ENCODE assay signal across 8 cellular contexts in the genomic region with DNA sequence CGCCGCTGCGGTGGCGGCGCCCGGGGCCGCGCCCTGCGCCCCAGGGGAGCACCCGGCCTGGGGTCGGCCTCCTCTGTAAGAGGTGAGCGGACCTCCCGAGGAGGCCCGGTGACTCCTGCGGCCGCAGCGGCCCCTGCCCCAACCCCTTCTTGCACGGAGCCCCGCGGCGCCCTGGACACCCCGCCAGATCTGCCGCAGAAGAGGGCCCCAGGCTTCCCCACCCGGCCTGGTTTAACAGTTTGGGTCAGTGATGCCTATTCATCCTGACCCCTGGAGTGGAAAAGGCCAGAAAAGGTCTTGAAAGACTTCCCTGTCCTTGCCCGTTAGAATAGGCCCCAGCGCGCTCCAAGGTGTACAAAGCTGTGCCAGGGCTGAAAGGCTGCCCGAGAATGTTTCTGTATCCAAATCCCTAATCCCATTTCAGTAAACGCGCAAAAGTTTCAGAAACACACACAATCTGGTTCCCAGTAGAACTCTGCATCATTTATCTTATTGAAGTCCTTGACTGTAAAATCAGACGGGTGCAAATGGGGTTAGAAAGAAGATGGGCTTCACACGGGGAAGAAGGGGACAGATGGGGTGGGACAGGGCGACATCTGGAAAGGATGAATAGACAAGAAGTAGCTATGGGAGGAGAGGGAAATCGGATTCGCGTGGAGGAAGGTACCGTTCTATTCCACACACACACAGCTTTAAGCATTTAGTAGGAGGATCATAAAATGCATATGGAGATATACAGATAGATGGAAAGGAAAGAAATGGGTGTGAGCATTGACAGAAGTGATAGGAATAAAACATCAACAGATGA. TPM values are rescaled to one million over a fixed set of nuclear protein-coding genes. Genes with fewer than 3 reads are reported as not detected.
DNase-seq lines count a peak whose midpoint lies in the region; ATAC-seq and TF ChIP-seq lines count a peak whose summit lies in the region.

No MANE protein-coding gene starts in this region.

- H3K9ac ChIP-seq in PC-3 (ENCODE audit: low read length), result peak overlapping the region; percentile 87

- peak overlapping the region; percentile 65 for H3K27ac ChIP-seq in PC-3 (ENCODE audit: low read length)
- H3K27ac ChIP-seq in cingulate gyrus (ENCODE audit: low read depth, low read length), result peak overlapping the region; percentile 96
- peak overlapping the region; percentile 92 for H3K27ac ChIP-seq in mesodermal cell (ENCODE audit: low read depth, low read length, severe bottlenecking)
- peak overlapping the region; percentile 99 to 100 (median 99) for H3K27ac ChIP-seq in upper lobe of left lung

- H3K4me1 ChIP-seq in PC-3 (ENCODE audit: insufficient read depth, low read length) (peaks cover 18% of the 10 kb centered on the region), mesodermal cell (ENCODE audit: control insufficient read depth, insufficient read depth, low read length, poor library complexity, severe bottlenecking) (peaks cover 18% of the 10 kb centered on the region), upper lobe of left lung (peaks cover 22 to 31% (median 26%) of the 10 kb centered on the region in 4 donors)

- no peaks in the 10 kb centered on the region for H3F3A ChIP-seq in PC-3 (ENCODE audit: low read length, unreplicated experiment)

- ATAC-seq in PC-3 (no peak), upper lobe of left lung (ENCODE audit: low FRiP score in 2 of 2) (no peak)

- H3K36me3 ChIP-seq in PC-3 (ENCODE audit: low read depth, low read length), result no peaks in the 10 kb centered on the region
- no peaks in the 10 kb centered on the region for H3K36me3 ChIP-seq in mesodermal cell (ENCODE audit: control insufficient read depth, insufficient read depth, low read length)
- H3K36me3 ChIP-seq in upper lobe of left lung, result no peaks in the 10 kb centered on the region

- TSS peak; percentile 86 for BruUV-seq in PC-3 (replicated peaks; lab: Mats Ljungman, UMichigan)

- no peaks in the 10 kb centered on the region for H3K79me2 ChIP-seq in PC-3 (ENCODE audit: low read length)

- peak overlapping the region; percentile 90 for H2AFZ ChIP-seq in PC-3 (ENCODE audit: low read length)

- peak overlapping the region; percentile 86 for H3K4me2 ChIP-seq in PC-3 (ENCODE audit: low read length)

- intact Hi-C loops in PC-3 (cut with micrococcal nuclease), result loop anchor here (1.0 to 5.0 kb wide), 6 partner anchors 99 to 450 kb away; a partner anchor contains a TSS

- POLR2A ChIA-PET in PC-3 (lab: Charles Lee; ENCODE audit: unreplicated experiment), result interaction anchor here (1.0 kb wide), 1 partner anchor 100 kb away, joined by 9 read pairs; no protein-coding TSS in a partner anchor

- H4K20me1 ChIP-seq in PC-3 (ENCODE audit: low read length), result no peaks in the 10 kb centered on the region

- WGBS in mesodermal cell (ENCODE audit: insufficient coverage in 2 of 2), 2 experiments, result 14 to 16% methylated on average over 24 to 31 of the region's 37 CpGs
- WGBS in upper lobe of left lung, 2 donors, result 24 to 39% methylated on average over 22 to 37 of the region's 37 CpGs

- peak overlapping the region; percentile 81 for H3K4me3 ChIP-seq in PC-3 (ENCODE audit: low read length)
- peak overlapping the region; percentile 60 for H3K4me3 ChIP-seq in mesodermal cell (ENCODE audit: extremely low read depth, insufficient read depth, low read length, poor library complexity, severe bottlenecking)
- H3K4me3 ChIP-seq in upper lobe of left lung, result peak overlapping the region; percentile 36 to 96 (median 83)

- no peak for TF ChIP-seq POLR2A in upper lobe of left lung (IDR thresholded peaks at IDR 0.05)

- CTCF ChIA-PET in PC-3 (lab: Charles Lee), result interaction anchor here (1.0 to 1.7 kb wide), 2 partner anchors 17 to 100 kb away, joined by 5 to 13 read pairs; no protein-coding TSS in a partner anchor

- peak; percentile 44 for DNase-seq in SKM-1 treated with dmso at 0.1 percent for 144 hours (lab: John Stamatoyannopoulos, UW; ENCODE audit: unreplicated experiment)
- no peak for DNase-seq in SKM-1 (lab: John Stamatoyannopoulos, UW; ENCODE audit: unreplicated experiment)
- DNase-seq in PC-3, result no peak
- peak in 1 of 2 donors; percentile 42 for DNase-seq in upper lobe of left lung
- DNase-seq in NK-92 (lab: John Stamatoyannopoulos, UW; ENCODE audit: unreplicated experiment), result no peak
- no peak for DNase-seq in COLO829 (ENCODE audit: low spot score)

- TF ChIP-seq CTCF in PC-3 (conservative IDR thresholded peaks at IDR 0.05; ENCODE audit: low read depth, low read length) (no peak), upper lobe of left lung (IDR thresholded peaks at IDR 0.05) (no peak)

- TF ChIP-seq EP300 in upper lobe of left lung (IDR thresholded peaks at IDR 0.05), result no peak

- H3K27me3 ChIP-seq in PC-3 (ENCODE audit: low read length), result peaks cover 14% of the 10 kb centered on the region; the same call in 1 of the 2 replicates
- no peaks in the 10 kb centered on the region for H3K27me3 ChIP-seq in upper lobe of left lung

- H3K9me3 ChIP-seq in PC-3 (ENCODE audit: low read length) (no peaks in the 10 kb centered on the region), mesodermal cell (ENCODE audit: control insufficient read depth, low read length) (no peaks in the 10 kb centered on the region), upper lobe of left lung (no peaks in the 10 kb centered on the region)

- no peaks in the 10 kb centered on the region for H3K9me2 ChIP-seq in PC-3 (replicated peaks; ENCODE audit: low read length)

RNA-seq across cellular contexts. Expression of a gene that starts 1.1 kb away (rescaled TPM):
- total RNA-seq in PC-3 (2014; rRNA removed) (5.8 and 9.0 TPM in 2 replicates), upper lobe of left lung (100 to 1,000 TPM in 1 of 6 donors, 10 to 100 TPM in 5; 23.0 to 110 (median 32.9) TPM)
- polyA plus RNA-seq in mesodermal cell (2013, experiment 1 of 2), result 69.6 TPM
- 60.9 TPM for polyA plus RNA-seq in mesodermal cell (2013, experiment 2 of 2)
